In genomic region chr5:77087484-77088291, GRCh38 we compare ENCODE assay signal across 8 cellular contexts. TPM values are rescaled to one million over a fixed set of nuclear protein-coding genes. Genes with fewer than 3 reads are reported as not detected.
DNase-seq lines count a peak whose midpoint lies in the region; ATAC-seq and TF ChIP-seq lines count a peak whose summit lies in the region.

No MANE protein-coding gene starts in this region.

- peak; percentile 31 for ATAC-seq in activated CD8-positive, alpha-beta memory T cell treated with anti-CD3 and anti-CD28 coated beads, Interleukin-2, amount 10 ng/mL, durations not matched to agents 7 days and 5 days
- peak; percentile 29 for ATAC-seq in mucosa of descending colon
- peak; percentile 38 for ATAC-seq in aorta (ENCODE audit: low FRiP score)

- H3K4me3 Mint-ChIP-seq in activated CD8-positive, alpha-beta memory T cell treated with anti-CD3 and anti-CD28 coated beads, Interleukin-2, amount 10 ng/mL, durations not matched to agents 7 days and 5 days, result peak overlapping the region; percentile 82

- H3K36me3 ChIP-seq in mucosa of descending colon (ENCODE audit: low read depth) (no peaks in the 10 kb centered on the region), aorta (ENCODE audit: control insufficient read depth in 1 of 2, insufficient read depth in 2 of 2, low read length in 1 of 2) (peaks cover 0 to 3% of the 10 kb centered on the region in 2 donors)

- no peaks in the 10 kb centered on the region for H3K9me3 Mint-ChIP-seq in activated CD8-positive, alpha-beta memory T cell treated with anti-CD3 and anti-CD28 coated beads, Interleukin-2, amount 10 ng/mL, durations not matched to agents 7 days and 5 days (ENCODE audit: low read depth)

- H3K9me3 ChIP-seq in mucosa of descending colon (no peaks in the 10 kb centered on the region), aorta (ENCODE audit: control insufficient read depth, low read length) (no peaks in the 10 kb centered on the region)

- H3K4me1 ChIP-seq in mucosa of descending colon (ENCODE audit: low read depth) (peaks cover 13% of the 10 kb centered on the region), aorta (ENCODE audit: control insufficient read depth in 1 of 2, insufficient read depth in 2 of 2, low read length in 2 of 2) (no peaks in the 10 kb centered on the region)

- WGBS in aorta, 2 donors, result 7 to 11% methylated on average over 18 of the region's 18 CpGs

- DNase-seq in activated CD8-positive, alpha-beta memory T cell treated with anti-CD3 and anti-CD28 coated beads, Interleukin-2, amount 10 ng/mL, durations not matched to agents 7 days and 5 days, result no peak
- DNase-seq in activated CD8-positive, alpha-beta memory T cell treated with anti-CD3 and anti-CD28 coated beads, Interleukin-2, amount 50 U/mL, for 4 hours, result no peak
- peak; percentile 36 for DNase-seq in RPMI7951 (ENCODE audit: low read depth)
- no peak for DNase-seq in epithelial cell of esophagus (ENCODE audit: low read depth)
- DNase-seq in mucosa of descending colon, result peak; percentile 33 to 63 (median 56)
- peak; percentile 65 to 76 for DNase-seq in aorta
- no peak for DNase-seq in SKM-1 (lab: John Stamatoyannopoulos, UW; ENCODE audit: unreplicated experiment)
- DNase-seq in COLO668 (lab: John Stamatoyannopoulos, UW; ENCODE audit: unreplicated experiment), result no peak

- CTCF ChIA-PET in activated CD8-positive, alpha-beta memory T cell treated with anti-CD3 and anti-CD28 coated beads, Interleukin-2, amount 10 ng/mL, durations not matched to agents 7 days and 5 days (lab: Charles Lee), result interaction anchor here (2.2 kb wide), 1 partner anchor 10 kb away, joined by 20 read pairs; no protein-coding TSS in a partner anchor

- peak overlapping the region in 1 of 2 donors; percentile 96 for H3K27ac ChIP-seq in aorta (ENCODE audit: low read depth in 1 of 2, low read length in 2 of 2)

- peaks cover 12% of the 10 kb centered on the region for H3K4me1 Mint-ChIP-seq in activated CD8-positive, alpha-beta memory T cell treated with anti-CD3 and anti-CD28 coated beads, Interleukin-2, amount 10 ng/mL, durations not matched to agents 7 days and 5 days

- H3K36me3 Mint-ChIP-seq in activated CD8-positive, alpha-beta memory T cell treated with anti-CD3 and anti-CD28 coated beads, Interleukin-2, amount 10 ng/mL, durations not matched to agents 7 days and 5 days, result peaks cover 3% of the 10 kb centered on the region

- intact Hi-C loops in mucosa of descending colon (cut with DNase I, micrococcal nuclease) (no loop called here), aorta (cut with DNase I) (loop anchor here in 1 of 2 donors (5.0 kb wide), 2 partner anchors 55 to 405 kb away; partner anchors contain the start of genes AGGF1 and WDR41)

- H3K4me3 ChIP-seq in epithelial cell of esophagus (ENCODE audit: low read length) (peak overlapping the region; percentile 74), mucosa of descending colon (peak overlapping the region; percentile 46), aorta (ENCODE audit: low read length in 2 of 2) (peak overlapping the region; percentile 81 to 85)

- peaks cover 22% of the 10 kb centered on the region for H3K27me3 Mint-ChIP-seq in activated CD8-positive, alpha-beta memory T cell treated with anti-CD3 and anti-CD28 coated beads, Interleukin-2, amount 10 ng/mL, durations not matched to agents 7 days and 5 days

- TF ChIP-seq CTCF in epithelial cell of esophagus (IDR thresholded peaks at IDR 0.05; ENCODE audit: insufficient read depth, low read depth, low read length, missing control alignments), result no peak
- TF ChIP-seq CTCF in mucosa of descending colon (IDR thresholded peaks at IDR 0.05), result no peak

- peak overlapping the region; percentile 70 for H3K27ac Mint-ChIP-seq in activated CD8-positive, alpha-beta memory T cell treated with anti-CD3 and anti-CD28 coated beads, Interleukin-2, amount 10 ng/mL, durations not matched to agents 7 days and 5 days

- no peaks in the 10 kb centered on the region for H3K27me3 ChIP-seq in aorta (ENCODE audit: control insufficient read depth in 1 of 2, insufficient read depth in 2 of 2, low read length in 1 of 2)

RNA-seq across cellular contexts. Expression of gene ZBED3, which starts 0.6 kb away (rescaled TPM):
- total RNA-seq in activated CD8-positive, alpha-beta memory T cell treated with anti-CD3 and anti-CD28 coated beads, Interleukin-2, amount 10 ng/mL, durations not matched to agents 7 days and 5 days, result under 1 TPM; 0.58 to 0.80 TPM
- 0.29 and 0.60 TPM in 2 replicates for total RNA-seq in RPMI7951 (2014; rRNA removed; shearing (Covaris generic))
- total RNA-seq in mucosa of descending colon, result 1 to 10 TPM; 6.3 to 9.0 (median 7.9) TPM
- 10 to 100 TPM; 11.3 to 11.7 TPM for total RNA-seq in aorta
- 1 to 10 TPM; 1.6 to 5.0 TPM for polyA plus RNA-seq in aorta

RNA-seq across cellular contexts. Expression of gene AGGF1, which starts 57.5 kb away (rescaled TPM):
- total RNA-seq in activated CD8-positive, alpha-beta memory T cell treated with anti-CD3 and anti-CD28 coated beads, Interleukin-2, amount 10 ng/mL, durations not matched to agents 7 days and 5 days, result 10 to 100 TPM; 28.6 to 29.3 TPM
- 26.9 and 28.6 TPM in 2 replicates for total RNA-seq in RPMI7951 (2014; rRNA removed; shearing (Covaris generic))
- total RNA-seq in mucosa of descending colon, result 10 to 100 TPM; 19.6 to 20.3 (median 20.2) TPM
- total RNA-seq in aorta, result 10 to 100 TPM; 14.5 to 20.6 TPM
- 10 to 100 TPM; 10.1 to 11.1 TPM for polyA plus RNA-seq in aorta

Comparison
In these comparisons a context has a peak if more than half of its experiments do, and no peak if none do; other contexts are left out.
1. DNase-seq: peak in RPMI7951 (single experiment), mucosa of descending colon (3 of 3) and aorta (2 of 2); none in activated CD8-positive, alpha-beta memory T cell treated with anti-CD3 and anti-CD28 coated beads, Interleukin-2, amount 10 ng/mL, durations not matched to agents 7 days and 5 days (single experiment), activated CD8-positive, alpha-beta memory T cell treated with anti-CD3 and anti-CD28 coated beads, Interleukin-2, amount 50 U/mL, for 4 hours (single experiment), epithelial cell of esophagus (single experiment), SKM-1 (single experiment) and COLO668 (single experiment).
2. Peak in every context shown above with its lines, with median percentiles within 50 percentile points of each other: ATAC-seq and H3K4me3 ChIP-seq.